7 cellular contexts compared by ENCODE assay signal in the genomic region with DNA sequence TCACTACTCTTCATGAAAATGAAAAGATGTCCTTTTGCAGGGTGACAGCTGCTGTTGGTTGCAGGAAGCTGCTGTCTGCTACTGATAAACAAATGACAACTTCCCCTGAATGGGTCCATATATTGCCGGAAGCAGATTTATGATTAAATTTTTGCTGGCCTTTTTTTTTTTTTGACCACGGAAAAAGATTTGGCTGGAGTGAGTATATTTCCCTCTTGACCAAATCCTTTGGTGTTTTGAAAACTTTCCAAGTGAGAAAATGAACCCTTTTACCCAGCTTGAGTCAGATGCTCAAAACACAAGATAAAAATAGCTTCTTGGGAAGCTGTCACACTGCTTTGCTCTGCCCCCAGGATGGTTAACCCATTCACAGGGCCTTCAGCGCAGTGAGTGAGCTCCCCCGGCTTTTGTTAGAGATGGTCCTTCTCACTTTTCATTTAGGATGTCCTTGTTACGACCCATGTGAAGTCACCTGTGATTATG.
DNase-seq lines count a peak whose midpoint lies in the region; ATAC-seq and TF ChIP-seq lines count a peak whose summit lies in the region.

No MANE protein-coding gene starts in this region.

- TF ChIP-seq EP300 in gastroesophageal sphincter (IDR thresholded peaks at IDR 0.05) = no peak

- DNase-seq in NCI-H2171 (lab: John Stamatoyannopoulos, UW) (peak; percentile 49), thoracic aorta (ENCODE audit: low spot score) (no peak), Kasumi-1 (lab: John Stamatoyannopoulos, UW) (no peak), NCI-H1048 (lab: John Stamatoyannopoulos, UW) (no peak), NCI-H2107 treated with DMSO at 0.1 percent for 48 hours (lab: John Stamatoyannopoulos, UW; ENCODE audit: unreplicated experiment) (no peak)

- H3K27ac ChIP-seq in gastroesophageal sphincter (peak overlapping the region in 3 of 4 donors; percentile 21 to 48 (median 31)), thoracic aorta (peak overlapping the region; percentile 74 to 87)

- TF ChIP-seq CTCF in gastroesophageal sphincter (IDR thresholded peaks at IDR 0.05) = no peak
- no peak for TF ChIP-seq CTCF in thoracic aorta (IDR thresholded peaks at IDR 0.05)

- H3K27me3 ChIP-seq in gastroesophageal sphincter (no peaks in the 10 kb centered on the region), thoracic aorta (replicated peaks; ENCODE audit: insufficient read depth) (no peaks in the 10 kb centered on the region)

- H3K36me3 ChIP-seq in gastroesophageal sphincter (no peaks in the 10 kb centered on the region), thoracic aorta (no peaks in the 10 kb centered on the region)

- H3K4me3 ChIP-seq in gastroesophageal sphincter = no peak overlapping the region
- peak overlapping the region; percentile 42 for H3K4me3 ChIP-seq in thoracic aorta

- no peak for TF ChIP-seq POLR2A in gastroesophageal sphincter (IDR thresholded peaks at IDR 0.05)

- H3K4me1 ChIP-seq in gastroesophageal sphincter (peaks cover 13 to 33% (median 15%) of the 10 kb centered on the region in 3 donors), thoracic aorta (ENCODE audit: control insufficient read depth in 1 of 2, low read depth in 2 of 2) (peaks cover 33 to 43% of the 10 kb centered on the region in 2 donors)

- WGBS in gastroesophageal sphincter (ENCODE audit: low coverage in 1 of 2), 2 donors = 3 to 5% methylated on average over 2 to 5 of the region's 5 CpGs

- H3K9me3 ChIP-seq in gastroesophageal sphincter (no peaks in the 10 kb centered on the region), thoracic aorta (no peaks in the 10 kb centered on the region)

- ATAC-seq in GM21390 (IDR thresholded peaks at IDR 0.05; ENCODE audit: unreplicated experiment) = peak; percentile 40
- ATAC-seq in gastroesophageal sphincter = no peak
- ATAC-seq in thoracic aorta (ENCODE audit: insufficient number of reproducible peaks, low FRiP score, low read depth) = peak; percentile 45
